ENCODE assay signal across 1 cellular context in genomic region chr7:128266529-128266890, GRCh38.
TF ChIP-seq lines count a peak whose summit lies in the region.

No MANE protein-coding gene starts in this region.

TF ChIP-seq in HepG2, 621 proteins besides CTCF, POLR2A, EP300 and RAD21 (continued from another document):
- TF ChIP-seq ATF5 (CRISPR knock-in tag; IDR thresholded peaks at IDR 0.05; ENCODE audit: low read depth): no peak
- TF ChIP-seq ZNF720 (CRISPR knock-in tag; IDR thresholded peaks at IDR 0.05): no peak
- no peak for TF ChIP-seq TBX3 (IDR thresholded peaks at IDR 0.05; ENCODE audit: borderline replicate concordance)
- TF ChIP-seq NCOR1 (IDR thresholded peaks at IDR 0.05; ENCODE audit: borderline replicate concordance, low read length): no peak
- TF ChIP-seq RFX3 (CRISPR knock-in tag; IDR thresholded peaks at IDR 0.05): no peak
- no peak for TF ChIP-seq REXO4 (CRISPR knock-in tag; IDR thresholded peaks at IDR 0.05; ENCODE audit: borderline replicate concordance)
- TF ChIP-seq ZMYM2 (CRISPR knock-in tag; IDR thresholded peaks at IDR 0.05): no peak
- TF ChIP-seq MNT (IDR thresholded peaks at IDR 0.05): no peak
- TF ChIP-seq HOXA3 (CRISPR knock-in tag; IDR thresholded peaks at IDR 0.05): no peak
- TF ChIP-seq MEF2D (CRISPR knock-in tag; IDR thresholded peaks at IDR 0.05): no peak
- no peak for TF ChIP-seq ZNF773 (CRISPR knock-in tag; IDR thresholded peaks at IDR 0.05; ENCODE audit: borderline replicate concordance)
